Comparison of ENCODE assay signal across 6 cellular contexts in the genomic region with DNA sequence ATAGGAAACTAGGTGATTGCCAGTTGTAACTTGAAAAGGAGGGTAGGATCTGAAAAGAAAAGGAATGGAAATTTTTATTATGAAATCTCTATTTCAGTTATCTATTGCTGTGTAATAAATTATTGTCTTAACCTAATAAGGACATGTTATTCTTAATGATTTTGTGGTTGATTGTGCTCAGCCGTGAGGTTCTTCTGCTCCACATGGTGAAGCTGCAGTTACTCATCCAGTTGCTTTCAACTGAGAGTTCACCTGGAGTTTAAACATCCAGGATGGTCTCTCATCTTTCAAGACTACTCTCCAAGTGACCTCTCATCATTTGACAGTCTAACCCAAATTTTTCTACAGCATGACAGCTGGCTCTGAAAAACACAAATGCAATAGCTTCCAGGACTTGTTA.
"Had no signal": no experiment of that assay in that cellular context is flagged by ENCODE, and none has a peak within 500 bp of the region (broad histone marks: within the 10 kb centered on the region; RNA-seq: fewer than 3 reads in every experiment).

No MANE protein-coding gene starts in this region.

- H3K4me1 Mint-ChIP-seq: IgD-negative memory B cell had no signal

- H3K36me3 ChIP-seq: HAP-1 had no signal

- ATAC-seq: HCT116 had no signal

- DNase-seq: GOT3, H7, KBM-7 had no signal

- H3K27ac Mint-ChIP-seq: IgD-negative memory B cell had no signal

- H3K4me3 ChIP-seq: HAP-1 had no signal

- H3K9me3 ChIP-seq: HAP-1 had no signal
